ENCODE assay signal across 2 cellular contexts in genomic region chr11:110198031-110198729, GRCh38.
TF ChIP-seq lines count a peak whose summit lies in the region.

No MANE protein-coding gene starts in this region.

TF ChIP-seq in A549, 52 proteins besides CTCF, POLR2A, EP300 and RAD21:
- TF ChIP-seq PBX3 (IDR thresholded peaks at IDR 0.05) = no peak
- no peak for TF ChIP-seq PHF8 (IDR thresholded peaks at IDR 0.05; ENCODE audit: borderline replicate concordance, low read depth)
- TF ChIP-seq FOSL2 (IDR thresholded peaks at IDR 0.05) = no peak
- TF ChIP-seq FOSL2 (CRISPR knock-in tag; IDR thresholded peaks at IDR 0.05) = no peak
- no peak for TF ChIP-seq HOXB13 (CRISPR knock-in tag; IDR thresholded peaks at IDR 0.05; ENCODE audit: low read depth)
- no peak for TF ChIP-seq TP53 (CRISPR knock-in tag; IDR thresholded peaks at IDR 0.05)

TF ChIP-seq in IMR-90, 13 proteins besides CTCF, POLR2A, EP300 and RAD21:
- TF ChIP-seq CEBPB (IDR thresholded peaks at IDR 0.05; ENCODE audit: low read depth, low read length) = no peak
- TF ChIP-seq ELK1 (IDR thresholded peaks at IDR 0.05; ENCODE audit: borderline replicate concordance, low read depth, low read length) = no peak
- TF ChIP-seq NFE2L2 (IDR thresholded peaks at IDR 0.05; ENCODE audit: low read depth, low read length) = no peak
- TF ChIP-seq RCOR1 (IDR thresholded peaks at IDR 0.05; ENCODE audit: insufficient replicate concordance, low read length) = no peak
- TF ChIP-seq BHLHE40 (IDR thresholded peaks at IDR 0.05; ENCODE audit: low read depth, low read length) = no peak
